Comparison of ENCODE assay signal across 13 cellular contexts in the genomic region with DNA sequence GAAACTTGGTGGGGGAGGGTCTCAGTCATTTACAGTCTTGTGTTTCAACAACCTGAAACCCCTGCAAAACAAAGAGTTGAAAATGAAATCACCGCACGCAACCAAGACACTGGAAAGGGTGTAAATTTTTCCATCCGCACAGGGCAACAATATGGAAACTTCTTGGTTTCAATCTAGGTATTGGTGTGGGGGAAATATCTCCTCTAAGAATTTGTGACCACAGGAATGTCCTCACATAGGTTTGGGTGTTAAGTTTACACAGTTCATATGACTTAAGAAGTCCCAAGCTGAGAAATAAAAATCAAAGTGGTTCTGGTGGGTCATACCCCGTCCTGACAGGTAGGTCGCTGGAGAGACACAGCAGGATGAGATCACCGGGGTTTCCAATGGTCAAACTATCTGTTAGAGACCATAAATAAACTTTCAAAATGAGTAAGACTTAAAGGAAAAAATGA. TPM values are rescaled to one million over a fixed set of nuclear protein-coding genes. Genes with fewer than 3 reads are reported as not detected.
DNase-seq lines count a peak whose midpoint lies in the region; ATAC-seq and TF ChIP-seq lines count a peak whose summit lies in the region.
"Had no signal": no experiment of that assay in that cellular context is flagged by ENCODE, and none has a peak within 500 bp of the region (broad histone marks: within the 10 kb centered on the region; RNA-seq: fewer than 3 reads in every experiment).

No MANE protein-coding gene starts in this region.

- no peak overlapping the region for H3K9ac ChIP-seq in mesenchymal stem cell (ENCODE audit: low read length)

- peak; percentile 67 for DNase-seq in activated CD4-positive, alpha-beta T cell treated with anti-CD3 and anti-CD28 coated beads for 36 hours
- DNase-seq in activated CD4-positive, alpha-beta T cell treated with anti-CD3 and anti-CD28 coated beads for 4 hours: no peak
- peak in 2 of 3 experiments; percentile 2 to 27 for DNase-seq in stimulated activated CD4-positive, alpha-beta T cell treated with anti-CD3 and anti-CD28 coated beads, TNF-alpha, amount 100 ng/mL, for 24 hours (ENCODE audit: low read depth in 3 of 3)
- DNase-seq in KBM-7 (no peak), esophagus squamous epithelium (lab: John Stamatoyannopoulos, UW) (no peak), mesenchymal stem cell (no peak)
- DNase-seq: activated naive CD8-positive, alpha-beta T cell treated with anti-CD3 and anti-CD28 coated beads, Interleukin-2, amount 10 ng/mL, durations not matched to agents 7 days and 5 days; NCI-H1417; SJCRH30 had no signal

- H3K79me1 ChIP-seq in mesenchymal stem cell (replicated peaks; ENCODE audit: low read length, poor library complexity, severe bottlenecking): no peaks in the 10 kb centered on the region

- H3K23ac ChIP-seq in mesenchymal stem cell (ENCODE audit: low read length in 2 of 2): no peak overlapping the region

- no peak overlapping the region for H2AFZ ChIP-seq in mesenchymal stem cell (ENCODE audit: low read depth, low read length)

- H3K18ac ChIP-seq in mesenchymal stem cell (ENCODE audit: low read depth in 1 of 2, low read length in 2 of 2): no peak overlapping the region

- in situ Hi-C loops in KBM-7 (cut with MboI; ENCODE audit: low pct_unique_long_range_greater_than_20kb, low sequenced_read_pairs): no loop called here

- H3K4me1 ChIP-seq in esophagus squamous epithelium: no peaks in the 10 kb centered on the region
- H3K4me1 ChIP-seq in mesenchymal stem cell (ENCODE audit: control insufficient read depth, insufficient read depth, low read depth, low read length): no peaks in the 10 kb centered on the region
- H3K4me1 ChIP-seq: esophagus muscularis mucosa, SJCRH30 had no signal

- no peak overlapping the region for H2BK15ac ChIP-seq in mesenchymal stem cell (ENCODE audit: low read depth, poor library complexity, severe bottlenecking)

- H3K4me1 Mint-ChIP-seq in activated CD4-positive, alpha-beta T cell treated with anti-CD3 and anti-CD28 coated beads for 36 hours: peaks cover 35% of the 10 kb centered on the region

- no peak for TF ChIP-seq CTCF in esophagus squamous epithelium (IDR thresholded peaks at IDR 0.05)

- no peak overlapping the region for H3K14ac ChIP-seq in mesenchymal stem cell (ENCODE audit: low read length in 2 of 2)

- POLR2A ChIA-PET in activated CD4-positive, alpha-beta T cell treated with anti-CD3 and anti-CD28 coated beads for 36 hours (lab: Charles Lee): no interaction called here

- H3K27ac ChIP-seq in esophagus squamous epithelium (no peak overlapping the region), mesenchymal stem cell (ENCODE audit: low read length, poor library complexity, severe bottlenecking) (no peak overlapping the region)
- H3K27ac ChIP-seq: esophagus muscularis mucosa, SJCRH30 had no signal

- H3K9me3 Mint-ChIP-seq in activated CD4-positive, alpha-beta T cell treated with anti-CD3 and anti-CD28 coated beads for 36 hours (ENCODE audit: low read depth): no peaks in the 10 kb centered on the region
- H3K9me3 Mint-ChIP-seq: activated naive CD8-positive, alpha-beta T cell treated with anti-CD3 and anti-CD28 coated beads, Interleukin-2, amount 10 ng/mL, durations not matched to agents 7 days and 5 days had no signal

- H3K36me3 ChIP-seq in esophagus squamous epithelium (no peaks in the 10 kb centered on the region), mesenchymal stem cell (ENCODE audit: control insufficient read depth in 1 of 2, insufficient read depth in 2 of 2, low read depth in 1 of 2, low read length in 2 of 2) (no peaks in the 10 kb centered on the region)
- H3K36me3 ChIP-seq: esophagus muscularis mucosa, SJCRH30 had no signal

- H3K4me3 ChIP-seq in esophagus squamous epithelium: no peak overlapping the region
- H3K4me3 ChIP-seq in mesenchymal stem cell (ENCODE audit: insufficient read depth in 1 of 2, low read depth in 1 of 2, low read length in 2 of 2): no peak overlapping the region
- H3K4me3 ChIP-seq: esophagus muscularis mucosa, lung, SJCRH30 had no signal

- 71 to 74% methylated on average over 6 of the region's 6 CpGs for WGBS in esophagus squamous epithelium, 2 donors
- WGBS in mesenchymal stem cell: 71% methylated on average over 5 of the region's 6 CpGs

- H2BK5ac ChIP-seq in mesenchymal stem cell (ENCODE audit: low read depth, low read length, poor library complexity, severe bottlenecking): no peak overlapping the region

- no peaks in the 10 kb centered on the region for H3K36me3 Mint-ChIP-seq in activated CD4-positive, alpha-beta T cell treated with anti-CD3 and anti-CD28 coated beads for 36 hours (ENCODE audit: low read depth)
- H3K36me3 Mint-ChIP-seq: activated naive CD8-positive, alpha-beta T cell treated with anti-CD3 and anti-CD28 coated beads, Interleukin-2, amount 10 ng/mL, durations not matched to agents 7 days and 5 days had no signal

- no peak for TF ChIP-seq POLR2A in esophagus squamous epithelium (IDR thresholded peaks at IDR 0.05)

- no peak overlapping the region for H4K8ac ChIP-seq in mesenchymal stem cell (ENCODE audit: low read length)

- H3K27me3 ChIP-seq in esophagus squamous epithelium (no peaks in the 10 kb centered on the region), mesenchymal stem cell (ENCODE audit: control insufficient read depth in 1 of 2, insufficient read depth in 1 of 2, low read length in 2 of 2) (no peaks in the 10 kb centered on the region)
- H3K27me3 ChIP-seq: esophagus muscularis mucosa had no signal

- H3K27ac Mint-ChIP-seq in activated CD4-positive, alpha-beta T cell treated with anti-CD3 and anti-CD28 coated beads for 36 hours: peak overlapping the region; percentile 72
- H3K27ac Mint-ChIP-seq: activated naive CD8-positive, alpha-beta T cell treated with anti-CD3 and anti-CD28 coated beads, Interleukin-2, amount 10 ng/mL, durations not matched to agents 7 days and 5 days had no signal

- peak; percentile 73 for ATAC-seq in activated CD4-positive, alpha-beta T cell treated with anti-CD3 and anti-CD28 coated beads for 36 hours
- peak; percentile 81 for ATAC-seq in GM21528 (IDR thresholded peaks at IDR 0.05; ENCODE audit: low FRiP score, unreplicated experiment)
- ATAC-seq in HG03354 (IDR thresholded peaks at IDR 0.05; ENCODE audit: poor library complexity, severe bottlenecking, unreplicated experiment): peak; percentile 89

- H2BK12ac ChIP-seq in mesenchymal stem cell (ENCODE audit: low read length in 2 of 2): no peak overlapping the region

- no peak overlapping the region for H4K91ac ChIP-seq in mesenchymal stem cell (ENCODE audit: low read length)

- H3K4me3 Mint-ChIP-seq in activated CD4-positive, alpha-beta T cell treated with anti-CD3 and anti-CD28 coated beads for 36 hours: no peak overlapping the region
- H3K4me3 Mint-ChIP-seq: activated naive CD8-positive, alpha-beta T cell treated with anti-CD3 and anti-CD28 coated beads, Interleukin-2, amount 10 ng/mL, durations not matched to agents 7 days and 5 days had no signal

- no peak overlapping the region for H2BK120ac ChIP-seq in mesenchymal stem cell (ENCODE audit: low read depth, low read length)

- intact Hi-C loops in activated CD4-positive, alpha-beta T cell treated with anti-CD3 and anti-CD28 coated beads for 36 hours (cut with DNase I, micrococcal nuclease): loop anchor here (1.0 to 5.0 kb wide), 6 partner anchors 129 to 522 kb away; partner anchors contain the start of gene TJP2 (in 1 of the 2)
- intact Hi-C loops in esophagus squamous epithelium (cut with DNase I): no loop called here

- H3K9me3 ChIP-seq in esophagus squamous epithelium (no peaks in the 10 kb centered on the region), mesenchymal stem cell (ENCODE audit: control insufficient read depth, low read length) (no peaks in the 10 kb centered on the region)
- H3K9me3 ChIP-seq: esophagus muscularis mucosa, SJCRH30 had no signal

- CTCF ChIA-PET in activated CD4-positive, alpha-beta T cell treated with anti-CD3 and anti-CD28 coated beads for 36 hours (lab: Charles Lee): no interaction called here

- peaks cover 22% of the 10 kb centered on the region for H3K27me3 Mint-ChIP-seq in activated CD4-positive, alpha-beta T cell treated with anti-CD3 and anti-CD28 coated beads for 36 hours

- no peak overlapping the region for H3K4me2 ChIP-seq in mesenchymal stem cell (ENCODE audit: low read length, poor library complexity, severe bottlenecking)

- no peak overlapping the region for H2AK5ac ChIP-seq in mesenchymal stem cell (ENCODE audit: low read length, severe bottlenecking)

- no peak overlapping the region for H3K4ac ChIP-seq in mesenchymal stem cell (ENCODE audit: low read depth in 1 of 2, low read length in 2 of 2)

RNA-seq across cellular contexts. Expression of gene PIP5K1B, which starts 51.9 kb away (rescaled TPM):
- 1 to 10 TPM; 1.6 TPM for total RNA-seq in activated CD4-positive, alpha-beta T cell treated with anti-CD3 and anti-CD28 coated beads for 36 hours
- under 1 TPM in 3 of 4 donors, not detected in 1; 0.38 to 0.97 (median 0.56) TPM for total RNA-seq in esophagus squamous epithelium
- polyA plus RNA-seq in mesenchymal stem cell (2013, experiment 1 of 2): 1.3 TPM
- 1.5 TPM for polyA plus RNA-seq in mesenchymal stem cell (2013, experiment 2 of 2)

Comparison
In these comparisons a context has a peak if more than half of its experiments do, and no peak if none do; other contexts are left out.
1. DNase-seq: peak in activated CD4-positive, alpha-beta T cell treated with anti-CD3 and anti-CD28 coated beads for 36 hours (single experiment) and stimulated activated CD4-positive, alpha-beta T cell treated with anti-CD3 and anti-CD28 coated beads, TNF-alpha, amount 100 ng/mL, for 24 hours (2 of 3); none in activated CD4-positive, alpha-beta T cell treated with anti-CD3 and anti-CD28 coated beads for 4 hours (0 of 2), KBM-7 (single experiment), esophagus squamous epithelium (single experiment) and mesenchymal stem cell (single experiment).
2. Peak in every context shown above with its lines, with median percentiles within 50 percentile points of each other: ATAC-seq.